13 cellular contexts compared by ENCODE assay signal in the genomic region with DNA sequence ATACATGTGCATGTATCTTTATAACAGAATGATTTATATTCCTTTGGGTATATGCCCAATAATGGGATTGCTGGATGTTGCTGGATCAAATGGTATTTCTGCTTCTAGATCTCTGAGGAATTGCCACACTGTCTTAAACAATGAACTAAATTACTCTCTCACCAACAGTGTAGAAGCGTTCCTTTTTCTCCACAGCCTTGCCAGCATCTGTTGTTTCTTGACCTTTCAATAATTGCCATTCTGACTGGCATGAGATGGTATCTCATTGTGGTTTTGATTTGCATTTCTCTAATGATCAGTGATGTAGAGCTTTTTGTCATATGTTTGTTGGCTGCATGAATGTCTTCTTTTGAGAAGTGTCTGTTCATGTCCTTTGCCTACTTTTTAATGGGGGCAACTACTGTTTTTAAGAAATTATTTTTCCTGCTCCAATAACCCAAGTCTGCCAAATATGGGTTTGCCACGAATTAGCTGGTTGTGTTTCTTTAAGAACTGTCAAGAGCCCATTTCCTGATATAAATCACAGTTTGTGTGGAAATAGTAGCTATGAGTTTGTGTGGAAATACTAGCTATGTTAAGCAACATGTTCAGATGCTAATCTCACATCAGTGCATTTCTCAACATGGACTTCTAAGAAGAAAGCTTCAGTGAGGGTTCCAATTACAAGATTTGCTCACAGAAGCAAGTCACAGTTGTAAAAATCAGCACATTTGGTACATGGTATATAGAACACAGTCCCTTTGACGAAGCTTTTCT.
DNase-seq lines count a peak whose midpoint lies in the region; ATAC-seq, FAIRE-seq and TF ChIP-seq lines count a peak whose summit lies in the region.
"Had no signal": no experiment of that assay in that cellular context is flagged by ENCODE, and none has a peak within 500 bp of the region (broad histone marks: within the 10 kb centered on the region; RNA-seq: fewer than 3 reads in every experiment).

No MANE protein-coding gene starts in this region.

- TF ChIP-seq POLR2A in HepG2 (IDR thresholded peaks at IDR 0.05; ENCODE audit: insufficient read depth in 1 of 2, low read depth in 2 of 2, low read length in 2 of 2) = no peak

- TF ChIP-seq CTCF in AG10803 (conservative IDR thresholded peaks at IDR 0.05; ENCODE audit: low read length) (no peak), HepG2 (CRISPR knock-in tag; IDR thresholded peaks at IDR 0.05) (no peak)

- in situ Hi-C loops in HepG2 (cut with HindIII; ENCODE audit: extremely low pct_ligation_motif_present, low pct_unique_long_range_greater_than_20kb) = no loop called here

- CTCF ChIA-PET in HepG2 (lab: Yijun Ruan, JAX; ENCODE audit: low intra/inter-chr PET ratio, low total read pairs) = no interaction called here

- no peak for FAIRE-seq in HepG2 (lab: Jason Lieb, UNC)

- DNase-seq in AG10803 (ENCODE audit: low read depth) (peak; percentile 96), adipocyte (ENCODE audit: low read depth) (peak; percentile 95), HepG2 (ENCODE audit: low spot score) (peak; percentile 21), SW480 (ENCODE audit: low spot score) (no peak), NAMALWA (ENCODE audit: low spot score) (no peak)
- DNase-seq in activated effector memory CD4-positive, alpha-beta T cell treated with anti-CD3 and anti-CD28 coated beads, Interleukin-2, amount 50 U/mL, for 16 hours = no peak
- DNase-seq: activated CD4-positive, alpha-beta T cell treated with anti-CD3 and anti-CD28 coated beads, Interleukin-2, amount 50 U/mL, for 4 hours; cortex of kidney; DMS79 treated with DMSO at 0.1 percent for 48 hours; NCI-H446 treated with DMSO at 0.1 percent for 48 hours; stimulated activated CD4-positive, alpha-beta T cell treated with anti-CD3 and anti-CD28 coated beads, Interleukin-2, amount 100 ng/mL, for 48 hours had no signal

- no peak overlapping the region for H2AFZ ChIP-seq in HepG2 (ENCODE audit: low read length)

- H3K9ac ChIP-seq in adipocyte (ENCODE audit: low read length) = no peak overlapping the region
- no peak overlapping the region for H3K9ac ChIP-seq in HepG2 (ENCODE audit: insufficient read depth, low read depth, low read length)

- ATAC-seq in HepG2 (no peak), HG03025 (IDR thresholded peaks at IDR 0.05; ENCODE audit: low FRiP score, unreplicated experiment) (no peak)

- H3K27ac ChIP-seq in HepG2 (ENCODE audit: extremely low read length, insufficient read depth, low read length) = no peak overlapping the region

- no peak overlapping the region for H3K4me3 ChIP-seq in AG10803 (ENCODE audit: low read length)
- peak overlapping the region; percentile 56 for H3K4me3 ChIP-seq in adipocyte (ENCODE audit: low read length)
- no peak overlapping the region for H3K4me3 ChIP-seq in HepG2 (replicated peaks in 1 of 3; ENCODE audit: insufficient read depth in 1 of 3, low read depth in 2 of 3, low read length in 3 of 3)

- 37% methylated on average over 3 of the region's 3 CpGs for WGBS in HepG2 (ENCODE audit: low lambda C conversion rate)

- TF ChIP-seq RAD21 in Ishikawa (IDR thresholded peaks at IDR 0.05; ENCODE audit: low read depth) (no peak), HepG2 (CRISPR knock-in tag; IDR thresholded peaks at IDR 0.05) (no peak)

- TF ChIP-seq EP300 in Ishikawa (IDR thresholded peaks at IDR 0.05; ENCODE audit: borderline replicate concordance) = no peak
- TF ChIP-seq EP300 in HepG2 (IDR thresholded peaks at IDR 0.05; ENCODE audit: low read depth in 2 of 2, low read length in 2 of 2) = no peak
- TF ChIP-seq EP300 in HepG2 (CRISPR knock-in tag; IDR thresholded peaks at IDR 0.05; ENCODE audit: borderline replicate concordance) = no peak

- H3K9me3 ChIP-seq in adipocyte (ENCODE audit: control insufficient read depth, low read length) (peaks cover 21% of the 10 kb centered on the region), HepG2 (ENCODE audit: low read length) (peaks cover 7% of the 10 kb centered on the region; the same call in 1 of the 2 replicates)

- H3K27me3 ChIP-seq in adipocyte (replicated peaks; ENCODE audit: control insufficient read depth, insufficient read depth, low read length) (no peaks in the 10 kb centered on the region), HepG2 (ENCODE audit: control insufficient read depth in 1 of 2, insufficient read depth in 2 of 2, low read length in 2 of 2) (no peaks in the 10 kb centered on the region)

- H3K4me2 ChIP-seq in HepG2 (ENCODE audit: low read depth, low read length) = no peak overlapping the region

- H3K79me2 ChIP-seq in HepG2 (ENCODE audit: insufficient read depth, low read length) = no peaks in the 10 kb centered on the region

- intact Hi-C loops in HepG2 (cut with micrococcal nuclease; ENCODE audit: unreplicated experiment) = no loop called here

- no TSS peak for BruUV-seq in HepG2 (replicated peaks; lab: Mats Ljungman, UMichigan)

- H3K4me1 ChIP-seq in adipocyte (ENCODE audit: control insufficient read depth, insufficient read depth, low read length) = peaks cover 32% of the 10 kb centered on the region
- H3K4me1 ChIP-seq in HepG2 (ENCODE audit: insufficient read depth, low read length) = no peaks in the 10 kb centered on the region

- H4K20me1 ChIP-seq in HepG2 (ENCODE audit: insufficient read depth, low read length) = no peaks in the 10 kb centered on the region

- POLR2A ChIA-PET in HepG2 (lab: Yijun Ruan, JAX) = no interaction called here

- H3K36me3 ChIP-seq in adipocyte (ENCODE audit: control insufficient read depth, insufficient read depth, low read length, severe bottlenecking) (no peaks in the 10 kb centered on the region), HepG2 (replicated peaks in 1 of 2; ENCODE audit: control insufficient read depth in 1 of 2, insufficient read depth in 2 of 2, low read length in 2 of 2) (no peaks in the 10 kb centered on the region)

TF ChIP-seq in Ishikawa, 13 proteins besides CTCF, POLR2A, EP300 and RAD21:
- TF ChIP-seq NFIC (IDR thresholded peaks at IDR 0.05) = no peak
- peak; percentile 87 for TF ChIP-seq CEBPB (IDR thresholded peaks at IDR 0.05)
TF ChIP-seq in Ishikawa: peak in this region for 1.

TF ChIP-seq in HepG2, 621 proteins besides CTCF, POLR2A, EP300 and RAD21:
- TF ChIP-seq CEBPB (IDR thresholded peaks at IDR 0.05; ENCODE audit: borderline replicate concordance, low read depth, low read length) = peak; percentile 81; the same call in 1 of the 2 replicates
- TF ChIP-seq, protein P1, sequence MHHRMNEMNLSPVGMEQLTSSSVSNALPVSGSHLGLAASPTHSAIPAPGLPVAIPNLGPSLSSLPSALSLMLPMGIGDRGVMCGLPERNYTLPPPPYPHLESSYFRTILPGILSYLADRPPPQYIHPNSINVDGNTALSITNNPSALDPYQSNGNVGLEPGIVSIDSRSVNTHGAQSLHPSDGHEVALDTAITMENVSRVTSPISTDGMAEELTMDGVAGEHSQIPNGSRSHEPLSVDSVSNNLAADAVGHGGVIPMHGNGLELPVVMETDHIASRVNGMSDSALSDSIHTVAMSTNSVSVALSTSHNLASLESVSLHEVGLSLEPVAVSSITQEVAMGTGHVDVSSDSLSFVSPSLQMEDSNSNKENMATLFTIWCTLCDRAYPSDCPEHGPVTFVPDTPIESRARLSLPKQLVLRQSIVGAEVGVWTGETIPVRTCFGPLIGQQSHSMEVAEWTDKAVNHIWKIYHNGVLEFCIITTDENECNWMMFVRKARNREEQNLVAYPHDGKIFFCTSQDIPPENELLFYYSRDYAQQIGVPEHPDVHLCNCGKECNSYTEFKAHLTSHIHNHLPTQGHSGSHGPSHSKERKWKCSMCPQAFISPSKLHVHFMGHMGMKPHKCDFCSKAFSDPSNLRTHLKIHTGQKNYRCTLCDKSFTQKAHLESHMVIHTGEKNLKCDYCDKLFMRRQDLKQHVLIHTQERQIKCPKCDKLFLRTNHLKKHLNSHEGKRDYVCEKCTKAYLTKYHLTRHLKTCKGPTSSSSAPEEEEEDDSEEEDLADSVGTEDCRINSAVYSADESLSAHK (CRISPR knock-in tag; IDR thresholded peaks at IDR 0.05; ENCODE audit: borderline replicate concordance) = no peak
TF ChIP-seq in HepG2: peak in this region for 1.

Comparison
In these comparisons a context has a peak if more than half of its experiments do, and no peak if none do; other contexts are left out.
1. DNase-seq: peak in AG10803 (single experiment), adipocyte (single experiment) and HepG2 (single experiment); none in SW480 (single experiment), activated effector memory CD4-positive, alpha-beta T cell treated with anti-CD3 and anti-CD28 coated beads, Interleukin-2, amount 50 U/mL, for 16 hours (single experiment) and NAMALWA (single experiment).